8 cellular contexts compared by ENCODE assay signal in genomic region chr20:17682103-17682888, GRCh38. TPM values are rescaled to one million over a fixed set of nuclear protein-coding genes. Genes with fewer than 3 reads are reported as not detected.
A peak's percentile ranks its signal among the peaks of the same experiment; 100 is the strongest.
DNase-seq lines count a peak whose midpoint lies in the region; ATAC-seq, FAIRE-seq and TF ChIP-seq lines count a peak whose summit lies in the region.

Gene RRBP1, minus strand, starts transcription at chr20:17682242. Its CDS starts 21,735 bp downstream, at chr20:17660507.

- peak; percentile 77 for TF ChIP-seq CTCF in RWPE2 (IDR thresholded peaks at IDR 0.05; ENCODE audit: poor library complexity, severe bottlenecking)

- H3K27me3 ChIP-seq in RWPE2 (ENCODE audit: insufficient read depth, poor library complexity, severe bottlenecking) = peaks cover 3% of the 10 kb centered on the region

- peaks cover 29 to 36% of the 10 kb centered on the region in 2 donors for H3K27me3 Mint-ChIP-seq in natural killer cell treated with Interleukin-12 subunit alpha and Interleukin-12 subunit beta and Interleukin-15 and Interleukin-18, amount 100 ng/mL, for 72 hours

- H3K36me3 ChIP-seq in ES-I3 (ENCODE audit: insufficient read depth, low read length) = peaks cover 6% of the 10 kb centered on the region; the same call in 1 of the 2 replicates
- H3K36me3 ChIP-seq in RWPE2 (ENCODE audit: low read depth) = peaks cover 29% of the 10 kb centered on the region

- no peaks in the 10 kb centered on the region for H3K9me3 ChIP-seq in ES-I3 (ENCODE audit: control insufficient read depth, insufficient read depth, low read length)
- H3K9me3 ChIP-seq in RWPE2 (ENCODE audit: severe bottlenecking) = no peaks in the 10 kb centered on the region

- TF ChIP-seq POLR2A in H54 (IDR thresholded peaks at IDR 0.05; ENCODE audit: low read depth, low read length) = peak; percentile 99

- H3K9ac ChIP-seq in ES-I3 (ENCODE audit: low read depth, low read length) = peak within 1 kb of the TSS; percentile 79

- no peaks in the 10 kb centered on the region for H3K9me3 Mint-ChIP-seq in natural killer cell treated with Interleukin-12 subunit alpha and Interleukin-12 subunit beta and Interleukin-15 and Interleukin-18, amount 100 ng/mL, for 72 hours

- peak within 1 kb of the TSS; percentile 66 to 77 for H3K27ac Mint-ChIP-seq in natural killer cell treated with Interleukin-12 subunit alpha and Interleukin-12 subunit beta and Interleukin-15 and Interleukin-18, amount 100 ng/mL, for 72 hours

- H3K27ac ChIP-seq in RWPE2 (ENCODE audit: poor library complexity, severe bottlenecking) = peak within 1 kb of the TSS; percentile 89

- no peaks in the 10 kb centered on the region for H3K36me3 Mint-ChIP-seq in natural killer cell treated with Interleukin-12 subunit alpha and Interleukin-12 subunit beta and Interleukin-15 and Interleukin-18, amount 100 ng/mL, for 72 hours

- peak; percentile 99 for DNase-seq in H54 (ENCODE audit: insufficient read length, low spot score)
- peak; percentile 97 for DNase-seq in LoVo (ENCODE audit: low spot score)
- DNase-seq in RWPE2 (ENCODE audit: low spot score) = peak; percentile 99
- DNase-seq in activated T-helper 9 cell treated with anti-CD3 and anti-CD28 coated beads, Interleukin-2, amount 50 U/mL, for 16 hours (ENCODE audit: low read depth) = peak; percentile 94
- peak; percentile 95 for DNase-seq in fibroblast of peridontal ligament (ENCODE audit: extremely low read depth)
- DNase-seq in natural killer cell treated with Interleukin-12 subunit alpha and Interleukin-12 subunit beta and Interleukin-15 and Interleukin-18, amount 100 ng/mL, for 72 hours (ENCODE audit: low spot score) = peak; percentile 99
- DNase-seq in stimulated activated naive CD8-positive, alpha-beta T cell treated with anti-CD3 and anti-CD28 coated beads, Interleukin-15, Interleukin-2, amounts not matched to agents 100 U/mL and 50 U/mL, for 24 hours = peak; percentile 97

- H3K4me3 Mint-ChIP-seq in natural killer cell treated with Interleukin-12 subunit alpha and Interleukin-12 subunit beta and Interleukin-15 and Interleukin-18, amount 100 ng/mL, for 72 hours = peak within 1 kb of the TSS; percentile 85

- FAIRE-seq in H54 (lab: Jason Lieb, UNC) = no peak

- H3K4me1 ChIP-seq in ES-I3 (ENCODE audit: insufficient read depth, low read length) (peaks cover 10% of the 10 kb centered on the region; the same call in 1 of the 2 replicates), RWPE2 (ENCODE audit: insufficient read depth, poor library complexity, severe bottlenecking) (peaks cover 7% of the 10 kb centered on the region)

- peak within 1 kb of the TSS; percentile 86 for H3K4me3 ChIP-seq in RWPE2 (ENCODE audit: severe bottlenecking)

- H3K4me1 Mint-ChIP-seq in natural killer cell treated with Interleukin-12 subunit alpha and Interleukin-12 subunit beta and Interleukin-15 and Interleukin-18, amount 100 ng/mL, for 72 hours (ENCODE audit: low read depth in 2 of 2) = peaks cover 31 to 33% of the 10 kb centered on the region in 2 donors

- peak; percentile 95 for ATAC-seq in RWPE2 (ENCODE audit: low read depth)
- ATAC-seq in natural killer cell treated with Interleukin-12 subunit alpha and Interleukin-12 subunit beta and Interleukin-15 and Interleukin-18, amount 100 ng/mL, for 72 hours = peak; percentile 96
- ATAC-seq in stimulated activated naive CD8-positive, alpha-beta T cell treated with anti-CD3 and anti-CD28 coated beads, Interleukin-15, Interleukin-2, amounts not matched to agents 100 U/mL and 50 U/mL, for 24 hours = peak; percentile 93

RNA-seq across cellular contexts. Expression of gene RRBP1, which starts in this region (rescaled TPM):
- 100 to 1,000 TPM; 113 to 134 TPM for total RNA-seq in natural killer cell treated with Interleukin-12 subunit alpha and Interleukin-12 subunit beta and Interleukin-15 and Interleukin-18, amount 100 ng/mL, for 72 hours

Comparison
In these comparisons a context has a peak if more than half of its experiments do, and no peak if none do; other contexts are left out.
1. Peak in every context shown above with its lines: DNase-seq, ATAC-seq, H3K4me3 ChIP-seq and H3K27ac ChIP-seq.